In genomic region chr5:115241881-115242642, GRCh38 we compare ENCODE assay signal across 1 cellular context.
TF ChIP-seq lines count a peak whose summit lies in the region.

No MANE protein-coding gene starts in this region.

TF ChIP-seq in IMR-90, 13 proteins besides CTCF, POLR2A, EP300 and RAD21:
- TF ChIP-seq MXI1 (IDR thresholded peaks at IDR 0.05; ENCODE audit: borderline replicate concordance, low read depth, low read length) (no peak), SMC3 (IDR thresholded peaks at IDR 0.05; ENCODE audit: low read depth, low read length) (no peak), ELK1 (IDR thresholded peaks at IDR 0.05; ENCODE audit: borderline replicate concordance, low read depth, low read length) (no peak), RCOR1 (IDR thresholded peaks at IDR 0.05; ENCODE audit: insufficient replicate concordance, low read length) (no peak), MAFK (IDR thresholded peaks at IDR 0.05; ENCODE audit: low read depth, low read length) (no peak), RFX5 (IDR thresholded peaks at IDR 0.05; ENCODE audit: low read depth, low read length) (no peak), FOS (IDR thresholded peaks at IDR 0.05; ENCODE audit: low read depth, low read length) (no peak), MAZ (IDR thresholded peaks at IDR 0.05; ENCODE audit: borderline replicate concordance, low read depth, low read length) (no peak), CEBPB (IDR thresholded peaks at IDR 0.05; ENCODE audit: low read depth, low read length) (no peak), NFE2L2 (IDR thresholded peaks at IDR 0.05; ENCODE audit: low read depth, low read length) (no peak), CHD1 (IDR thresholded peaks at IDR 0.05; ENCODE audit: low read depth, low read length) (no peak), BHLHE40 (IDR thresholded peaks at IDR 0.05; ENCODE audit: low read depth, low read length) (no peak)
- TF ChIP-seq, protein P1, sequence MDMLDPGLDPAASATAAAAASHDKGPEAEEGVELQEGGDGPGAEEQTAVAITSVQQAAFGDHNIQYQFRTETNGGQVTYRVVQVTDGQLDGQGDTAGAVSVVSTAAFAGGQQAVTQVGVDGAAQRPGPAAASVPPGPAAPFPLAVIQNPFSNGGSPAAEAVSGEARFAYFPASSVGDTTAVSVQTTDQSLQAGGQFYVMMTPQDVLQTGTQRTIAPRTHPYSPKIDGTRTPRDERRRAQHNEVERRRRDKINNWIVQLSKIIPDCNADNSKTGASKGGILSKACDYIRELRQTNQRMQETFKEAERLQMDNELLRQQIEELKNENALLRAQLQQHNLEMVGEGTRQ (IDR thresholded peaks at IDR 0.05; ENCODE audit: low read depth, low read length) = no peak
